1 cellular context compared by ENCODE assay signal in the genomic region with DNA sequence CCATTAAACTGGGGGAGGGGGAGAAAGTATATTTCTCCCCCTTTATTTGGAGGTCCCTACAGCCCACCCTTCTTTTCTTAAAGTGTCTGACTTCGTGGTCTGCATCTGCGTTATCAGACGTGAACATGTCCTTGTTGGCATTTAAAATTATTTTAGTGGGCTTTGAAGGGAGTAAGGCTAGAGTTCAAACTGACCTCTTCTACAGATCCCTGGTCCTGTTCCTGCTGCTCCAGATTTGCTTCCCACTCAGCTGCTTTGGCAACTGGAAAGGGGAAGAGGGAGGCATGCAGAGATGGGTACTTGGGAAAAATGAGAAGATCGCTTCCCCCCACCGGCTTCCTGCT.
TF ChIP-seq lines count a peak whose summit lies in the region.

No MANE protein-coding gene starts in this region.

TF ChIP-seq in H1, 55 proteins besides CTCF, POLR2A, EP300 and RAD21:
- TF ChIP-seq JUN (IDR thresholded peaks at IDR 0.05; ENCODE audit: low read depth, low read length) (no peak), SIX5 (IDR thresholded peaks at IDR 0.05; ENCODE audit: low read depth, low read length) (no peak), SRF (IDR thresholded peaks at IDR 0.05; ENCODE audit: low read depth, low read length) (no peak), TEAD4 (IDR thresholded peaks at IDR 0.05; ENCODE audit: low read depth, low read length) (no peak), TAF7 (optimal IDR thresholded peaks at IDR 0.05; ENCODE audit: borderline replicate concordance, low read depth, low read length) (no peak), EGR1 (IDR thresholded peaks at IDR 0.05; ENCODE audit: borderline replicate concordance, low read depth, low read length) (0 out of 2 replicates have a peak, but pooled peaks have one; percentile 41), MAFK (IDR thresholded peaks at IDR 0.05; ENCODE audit: low read depth, low read length) (no peak), NRF1 (IDR thresholded peaks at IDR 0.05; ENCODE audit: low read depth, low read length) (no peak), GTF2F1 (IDR thresholded peaks at IDR 0.05; ENCODE audit: borderline replicate concordance, low read depth, low read length) (no peak), SP1 (IDR thresholded peaks at IDR 0.05; ENCODE audit: low read depth, low read length) (peak; percentile 55; the same call in 1 of the 2 replicates)
